ENCODE assay signal across 8 cellular contexts in genomic region chr11:86423488-86423887, GRCh38. TPM values are rescaled to one million over a fixed set of nuclear protein-coding genes. Genes with fewer than 3 reads are reported as not detected.
DNase-seq lines count a peak whose midpoint lies in the region; TF ChIP-seq lines count a peak whose summit lies in the region.
"Not testable (repeated sequence)": the region's sequence is repeated elsewhere in the genome, so short reads cannot be mapped to it uniquely, and the experiment has no call there.
"Had no signal": no experiment of that assay in that cellular context is flagged by ENCODE, and none has a peak within 500 bp of the region (broad histone marks: within the 10 kb centered on the region; RNA-seq: fewer than 3 reads in every experiment).

No MANE protein-coding gene starts in this region.

- H3K27me3 Mint-ChIP-seq in nephron progenitor cell (ENCODE audit: low read depth, poor library complexity), result not testable (repeated sequence)

- H3K4me1 ChIP-seq in BLaER1, result peaks cover 33% of the 10 kb centered on the region
- not testable (repeated sequence) for H3K4me1 ChIP-seq in HUES48 (ENCODE audit: control insufficient read depth, insufficient read depth, low read length); smooth muscle cell (ENCODE audit: low read depth)

- not testable (repeated sequence) for H2AFZ ChIP-seq in smooth muscle cell (ENCODE audit: low read depth)

- H3K4me2 ChIP-seq in BLaER1 (peak overlapping the region; percentile 81), smooth muscle cell (peak overlapping the region; percentile 38)

- WGBS in smooth muscle cell (ENCODE audit: low lambda C conversion rate), result 11% methylated on average over 4 of the region's 4 CpGs

- H3K9me3 ChIP-seq in BLaER1, result peaks cover 11% of the 10 kb centered on the region
- not testable (repeated sequence) for H3K9me3 ChIP-seq in HUES48 (ENCODE audit: control insufficient read depth, insufficient read depth, low read length); smooth muscle cell (replicated peaks; ENCODE audit: low read depth)

- H3F3A ChIP-seq in smooth muscle cell (ENCODE audit: low read depth), result not testable (repeated sequence)

- peaks cover 23% of the 10 kb centered on the region for H3K36me3 Mint-ChIP-seq in nephron progenitor cell (ENCODE audit: low read depth)

- not testable (repeated sequence) for H3K27ac ChIP-seq in BLaER1; smooth muscle cell (ENCODE audit: low read depth)
- peak overlapping the region; percentile 61 for H3K27ac ChIP-seq in HUES48 (ENCODE audit: low read depth, low read length)

- H3K27me3 ChIP-seq in BLaER1, result peaks cover 29% of the 10 kb centered on the region
- not testable (repeated sequence) for H3K27me3 ChIP-seq in HUES48 (ENCODE audit: control insufficient read depth, insufficient read depth, low read length); smooth muscle cell (ENCODE audit: low read depth)

- H3K27ac Mint-ChIP-seq in nephron progenitor cell, result peak overlapping the region; percentile 20

- peaks cover 27% of the 10 kb centered on the region for H3K9me3 Mint-ChIP-seq in nephron progenitor cell

- H3K79me2 ChIP-seq in smooth muscle cell (ENCODE audit: low read depth), result not testable (repeated sequence)

- not testable (repeated sequence) for H3K36me3 ChIP-seq in BLaER1; HUES48 (ENCODE audit: control insufficient read depth, insufficient read depth, low read length); smooth muscle cell (ENCODE audit: low read depth)

- H3K9ac ChIP-seq in BLaER1; HUES48 (ENCODE audit: low read depth, low read length); smooth muscle cell (ENCODE audit: low read depth): not testable (repeated sequence)

- H4K20me1 ChIP-seq in BLaER1; smooth muscle cell (ENCODE audit: low read depth): not testable (repeated sequence)

- not testable (repeated sequence) for H3K4me3 Mint-ChIP-seq in nephron progenitor cell

- not testable (repeated sequence) for TF ChIP-seq CTCF in fibroblast of the aortic adventitia (IDR thresholded peaks at IDR 0.05; ENCODE audit: insufficient read depth, low read length); nephron progenitor cell (IDR thresholded peaks at IDR 0.05); smooth muscle cell (IDR thresholded peaks at IDR 0.05; ENCODE audit: borderline replicate concordance, insufficient read depth, poor library complexity, severe bottlenecking)

- H3K4me1 Mint-ChIP-seq in nephron progenitor cell, result not testable (repeated sequence)

- not testable (repeated sequence) for H3K4me3 ChIP-seq in BLaER1; HUES48 (ENCODE audit: low read depth, low read length); fibroblast of the aortic adventitia (ENCODE audit: low read depth, low read length); smooth muscle cell

- DNase-seq in amniotic epithelial cell (ENCODE audit: low read depth), result peak; percentile 48
- peak; percentile 16 for DNase-seq in fibroblast of the aortic adventitia (ENCODE audit: low read depth)
- peak; percentile 64 for DNase-seq in islet precursor cell
- not testable (repeated sequence) for DNase-seq in nephron progenitor cell; smooth muscle cell (lab: John Stamatoyannopoulos, UW; ENCODE audit: unreplicated experiment)

RNA-seq across cellular contexts. Expression of gene CCDC81, which starts 48.8 kb away (rescaled TPM):
- total RNA-seq in fibroblast of the aortic adventitia (ENCODE audit: low replicate concordance) (0.36 and 2.6 TPM in 2 replicates), smooth muscle cell (6.5 and 9.8 TPM in 2 replicates)
- 4.3 and 4.8 TPM in 2 replicates for polyA plus RNA-seq in smooth muscle cell
- polyA plus RNA-seq: IgD-negative memory B cell had no signal
